32 cellular contexts compared by ENCODE assay signal in the genomic region with DNA sequence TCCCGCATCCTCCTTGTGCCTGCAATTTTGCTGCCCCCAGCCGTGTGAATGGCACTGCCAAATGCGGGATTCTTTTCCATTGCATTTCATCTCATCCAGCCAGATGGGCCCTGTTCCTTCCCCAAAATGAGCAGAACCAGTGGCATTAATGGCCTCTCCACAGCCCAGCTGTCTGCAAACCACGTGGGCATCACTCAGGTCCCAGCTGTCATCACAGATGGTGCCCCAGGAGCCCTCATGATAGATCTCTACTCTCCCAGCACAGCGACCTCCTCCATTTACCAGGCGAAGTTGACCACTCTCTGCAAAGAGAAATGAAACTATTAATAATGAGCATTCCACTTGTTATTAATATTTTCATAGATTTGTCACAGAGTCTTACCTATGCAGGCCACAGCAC. TPM values are rescaled to one million over a fixed set of nuclear protein-coding genes. Genes with fewer than 3 reads are reported as not detected.
"Had no signal": no experiment of that assay in that cellular context is flagged by ENCODE, and none has a peak within 500 bp of the region (broad histone marks: within the 10 kb centered on the region; RNA-seq: fewer than 3 reads in every experiment).

No MANE protein-coding gene starts in this region.

- H3K36me3 Mint-ChIP-seq: activated naive CD8-positive, alpha-beta T cell treated with anti-CD3 and anti-CD28 coated beads for 36 hours had no signal

- H3K27ac Mint-ChIP-seq: activated CD4-positive, alpha-beta T cell treated with anti-CD3 and anti-CD28 coated beads, Interleukin-2, amount 10 ng/mL, durations not matched to agents 24 days and 14 days; activated CD8-positive, alpha-beta T cell treated with anti-CD3 and anti-CD28 coated beads for 36 hours; activated naive CD8-positive, alpha-beta T cell treated with anti-CD3 and anti-CD28 coated beads for 36 hours; activated T-cell treated with anti-CD3 and anti-CD28 coated beads, Interleukin-2, amount 50 U/mL, for 72 hours; activated T-helper 17 cell treated with anti-CD3 and anti-CD28 coated beads, Interleukin-2, amount 50 U/mL, for 72 hours; T-helper 1 cell treated with Interleukin-12 subunit alpha and Interleukin-12 subunit beta and Interleukin-4 antibody, amounts not matched to agents 30 μg/mL and 1 μg/mL, for 36 hours; T-helper 2 cell treated with Interferon-gamma antibody and Interleukin-4, amounts not matched to agents 5 μg/mL and 100 μg/mL, for 36 hours had no signal

- H3K4me3 ChIP-seq: SJSA1 had no signal

- H3K36me3 ChIP-seq: brain microvascular endothelial cell, SJSA1 had no signal

- H3K27me3 ChIP-seq: brain microvascular endothelial cell, SJSA1 had no signal

- H3K9me3 Mint-ChIP-seq: activated CD4-positive, alpha-beta T cell treated with anti-CD3 and anti-CD28 coated beads, Interleukin-2, amount 10 ng/mL, durations not matched to agents 24 days and 14 days; activated CD8-positive, alpha-beta T cell treated with anti-CD3 and anti-CD28 coated beads for 36 hours; activated naive CD8-positive, alpha-beta T cell treated with anti-CD3 and anti-CD28 coated beads for 36 hours; activated T-cell treated with anti-CD3 and anti-CD28 coated beads, Interleukin-2, amount 50 U/mL, for 72 hours; activated T-helper 17 cell treated with anti-CD3 and anti-CD28 coated beads, Interleukin-2, amount 50 U/mL, for 72 hours; T-helper 1 cell treated with Interleukin-12 subunit alpha and Interleukin-12 subunit beta and Interleukin-4 antibody, amounts not matched to agents 30 μg/mL and 1 μg/mL, for 36 hours; T-helper 2 cell treated with Interferon-gamma antibody and Interleukin-4, amounts not matched to agents 5 μg/mL and 100 μg/mL, for 36 hours had no signal

- H3K9ac ChIP-seq: SK-N-SH had no signal

- H3K4me2 ChIP-seq: SK-N-SH had no signal

- H3K9me3 ChIP-seq: SJSA1, SK-N-SH had no signal

- H3K4me1 Mint-ChIP-seq: activated CD4-positive, alpha-beta T cell treated with anti-CD3 and anti-CD28 coated beads, Interleukin-2, amount 10 ng/mL, durations not matched to agents 24 days and 14 days; activated naive CD8-positive, alpha-beta T cell treated with anti-CD3 and anti-CD28 coated beads for 36 hours; activated T-helper 17 cell treated with anti-CD3 and anti-CD28 coated beads, Interleukin-2, amount 50 U/mL, for 72 hours had no signal

- ATAC-seq: activated CD8-positive, alpha-beta T cell treated with anti-CD3 and anti-CD28 coated beads for 36 hours; activated T-cell treated with anti-CD3 and anti-CD28 coated beads, Interleukin-2, amount 50 U/mL, for 72 hours; activated T-helper 17 cell treated with anti-CD3 and anti-CD28 coated beads, Interleukin-2, amount 50 U/mL, for 72 hours; Panc1 had no signal

- H3K4me1 ChIP-seq: SJSA1 had no signal

- H3K27ac ChIP-seq: brain microvascular endothelial cell, SJSA1 had no signal

- H3K4me3 Mint-ChIP-seq: activated CD4-positive, alpha-beta T cell treated with anti-CD3 and anti-CD28 coated beads, Interleukin-2, amount 10 ng/mL, durations not matched to agents 24 days and 14 days; activated CD8-positive, alpha-beta T cell treated with anti-CD3 and anti-CD28 coated beads for 36 hours; activated naive CD8-positive, alpha-beta T cell treated with anti-CD3 and anti-CD28 coated beads for 36 hours; activated T-cell treated with anti-CD3 and anti-CD28 coated beads, Interleukin-2, amount 50 U/mL, for 72 hours; activated T-helper 17 cell treated with anti-CD3 and anti-CD28 coated beads, Interleukin-2, amount 50 U/mL, for 72 hours; T-helper 1 cell treated with Interleukin-12 subunit alpha and Interleukin-12 subunit beta and Interleukin-4 antibody, amounts not matched to agents 30 μg/mL and 1 μg/mL, for 36 hours; T-helper 2 cell treated with Interferon-gamma antibody and Interleukin-4, amounts not matched to agents 5 μg/mL and 100 μg/mL, for 36 hours had no signal

- DNase-seq: activated CD4-positive, alpha-beta T cell treated with anti-CD3 and anti-CD28 coated beads, Interleukin-2, amount 10 ng/mL, durations not matched to agents 24 days and 14 days; activated CD4-positive, alpha-beta T cell treated with anti-CD3 and anti-CD28 coated beads, Interleukin-2, amount 50 U/mL, for 4 hours; activated CD8-positive, alpha-beta T cell treated with anti-CD3 and anti-CD28 coated beads for 36 hours; activated effector memory CD4-positive, alpha-beta T cell treated with anti-CD3 and anti-CD28 coated beads, Interleukin-2, amount 50 U/mL, for 16 hours; activated naive CD4-positive, alpha-beta T cell; activated naive CD4-positive, alpha-beta T cell treated with anti-CD3 and anti-CD28 coated beads, Interleukin-2, amount 50 U/mL, for 16 hours; activated naive CD8-positive, alpha-beta T cell treated with anti-CD3 and anti-CD28 coated beads for 36 hours; activated T-cell treated with anti-CD3 and anti-CD28 coated beads, Interleukin-2, amount 50 U/mL, for 1 hour; activated T-cell treated with anti-CD3 and anti-CD28 coated beads, Interleukin-2, amount 50 U/mL, for 72 hours; amniotic stem cell; brain microvascular endothelial cell; central memory CD4-positive, alpha-beta T cell; Kasumi-1; KG1; MM.1S; NCI-H1092; NCI-H1436 treated with DMSO at 0.1 percent for 48 hours; NCI-H187 treated with DMSO at 0.1 percent for 48 hours; NCI-H2081 treated with DMSO at 0.1 percent for 48 hours; NCI-H2227 treated with DMSO at 0.1 percent for 48 hours; NCI-H446; NCI-H526 treated with DMSO at 0.1 percent for 48 hours; NCI-H774; SHP77; SK-N-SH had no signal

RNA-seq across cellular contexts. Expression of gene CD163, which starts 17.1 kb away (rescaled TPM):
- total RNA-seq: activated CD4-positive, alpha-beta T cell treated with anti-CD3 and anti-CD28 coated beads, Interleukin-2, amount 10 ng/mL, durations not matched to agents 24 days and 14 days; activated CD8-positive, alpha-beta memory T cell treated with anti-CD3 and anti-CD28 coated beads for 36 hours; activated CD8-positive, alpha-beta T cell treated with anti-CD3 and anti-CD28 coated beads for 36 hours; activated naive CD8-positive, alpha-beta T cell treated with anti-CD3 and anti-CD28 coated beads for 36 hours; activated T-cell treated with anti-CD3 and anti-CD28 coated beads, Interleukin-2, amount 50 U/mL, for 72 hours; activated T-helper 17 cell treated with anti-CD3 and anti-CD28 coated beads, Interleukin-2, amount 50 U/mL, for 72 hours; RPMI7951 had no signal

RNA-seq across cellular contexts. Expression of gene CD163L1, which starts 42.6 kb away (rescaled TPM):
- total RNA-seq: activated CD4-positive, alpha-beta T cell treated with anti-CD3 and anti-CD28 coated beads, Interleukin-2, amount 10 ng/mL, durations not matched to agents 24 days and 14 days; activated CD8-positive, alpha-beta memory T cell treated with anti-CD3 and anti-CD28 coated beads for 36 hours; activated CD8-positive, alpha-beta T cell treated with anti-CD3 and anti-CD28 coated beads for 36 hours; activated naive CD8-positive, alpha-beta T cell treated with anti-CD3 and anti-CD28 coated beads for 36 hours; activated T-cell treated with anti-CD3 and anti-CD28 coated beads, Interleukin-2, amount 50 U/mL, for 72 hours; activated T-helper 17 cell treated with anti-CD3 and anti-CD28 coated beads, Interleukin-2, amount 50 U/mL, for 72 hours had no signal
